Comparison of ENCODE assay signal across 11 cellular contexts in the genomic region with DNA sequence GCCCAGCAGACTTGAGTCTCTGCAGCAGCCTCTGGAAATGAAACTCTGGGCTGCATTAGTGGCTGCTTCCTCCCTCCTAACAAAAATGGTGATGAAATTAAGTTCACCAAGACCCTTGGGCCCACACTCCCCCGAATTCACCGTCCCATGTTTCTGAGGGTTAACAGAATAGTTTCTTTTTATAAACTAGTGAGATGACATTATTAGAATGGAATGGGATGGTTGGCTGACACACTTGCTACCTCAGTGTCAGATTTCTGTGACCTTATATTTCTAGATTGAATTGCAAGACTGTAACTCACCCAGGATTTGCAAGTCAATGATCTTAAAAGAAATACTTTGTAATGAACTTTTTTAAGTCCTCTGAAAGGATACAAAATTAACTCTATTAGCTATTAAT.
DNase-seq lines count a peak whose midpoint lies in the region; ATAC-seq and TF ChIP-seq lines count a peak whose summit lies in the region.
"Had no signal": no experiment of that assay in that cellular context is flagged by ENCODE, and none has a peak within 500 bp of the region (broad histone marks: within the 10 kb centered on the region; RNA-seq: fewer than 3 reads in every experiment).

No MANE protein-coding gene starts in this region.

- TF ChIP-seq POLR2A in esophagus squamous epithelium (IDR thresholded peaks at IDR 0.05), result no peak

- H3K4me3 ChIP-seq in AG10803 (ENCODE audit: low read length), result no peak overlapping the region
- H3K4me3 ChIP-seq in PC-3 (ENCODE audit: low read length), result peak overlapping the region; percentile 9; the same call in 1 of the 2 replicates
- H3K4me3 ChIP-seq in esophagus squamous epithelium, result no peak overlapping the region

- intact Hi-C loops in PC-3 (cut with micrococcal nuclease) (no loop called here), esophagus squamous epithelium (cut with DNase I) (no loop called here)

- ATAC-seq in PC-3, result peak; percentile 62
- no peak for ATAC-seq in HG03280 (IDR thresholded peaks at IDR 0.05; ENCODE audit: unreplicated experiment)

- TF ChIP-seq CTCF in AG10803 (conservative IDR thresholded peaks at IDR 0.05; ENCODE audit: low read length), result no peak
- TF ChIP-seq CTCF in PC-3 (conservative IDR thresholded peaks at IDR 0.05; ENCODE audit: low read depth, low read length), result no peak
- TF ChIP-seq CTCF in esophagus squamous epithelium (IDR thresholded peaks at IDR 0.05), result no peak

- peaks cover 5% of the 10 kb centered on the region for H3F3A ChIP-seq in PC-3 (ENCODE audit: low read length, unreplicated experiment)

- no peaks in the 10 kb centered on the region for H3K27me3 ChIP-seq in PC-3 (ENCODE audit: low read length)
- H3K27me3 ChIP-seq in esophagus squamous epithelium, result no peaks in the 10 kb centered on the region

- no peaks in the 10 kb centered on the region for H3K79me2 ChIP-seq in PC-3 (ENCODE audit: low read length)

- peak overlapping the region; percentile 64 for H3K4me2 ChIP-seq in PC-3 (ENCODE audit: low read length)

- H3K4me1 ChIP-seq in PC-3 (ENCODE audit: insufficient read depth, low read length) (peaks cover 29% of the 10 kb centered on the region), esophagus squamous epithelium (peaks cover 0 to 19% (median 0%) of the 10 kb centered on the region in 3 donors)

- no peaks in the 10 kb centered on the region for H3K9me2 ChIP-seq in PC-3 (replicated peaks; ENCODE audit: low read length)

- CTCF ChIA-PET in PC-3 (lab: Charles Lee), result no interaction called here

- peak overlapping the region; percentile 92 for H3K27ac ChIP-seq in PC-3 (ENCODE audit: low read length)
- H3K27ac ChIP-seq in epithelial cell of prostate, result peak overlapping the region; percentile 58
- no peak overlapping the region for H3K27ac ChIP-seq in esophagus squamous epithelium

- H3K9me3 ChIP-seq in PC-3 (ENCODE audit: low read length), result no peaks in the 10 kb centered on the region
- H3K9me3 ChIP-seq in esophagus squamous epithelium, result no peaks in the 10 kb centered on the region

- H2AFZ ChIP-seq in PC-3 (ENCODE audit: low read length), result peak overlapping the region; percentile 37

- no TSS peak for BruUV-seq in PC-3 (replicated peaks; lab: Mats Ljungman, UMichigan)

- peak; percentile 78 for DNase-seq in AG10803 (ENCODE audit: low read depth)
- DNase-seq in PC-3, result peak; percentile 69
- no peak for DNase-seq in epithelial cell of prostate (ENCODE audit: low read depth, low spot score)
- peak; percentile 75 for DNase-seq in myocyte (ENCODE audit: low read depth)
- DNase-seq in activated naive CD4-positive, alpha-beta T cell treated with Interleukin-2 at 50 U/mL for 16 hours, result no peak
- no peak for DNase-seq in esophagus squamous epithelium (lab: John Stamatoyannopoulos, UW)
- no peak for DNase-seq in SKM-1 (lab: John Stamatoyannopoulos, UW; ENCODE audit: unreplicated experiment)
- DNase-seq: activated B cell treated with CpG ODN at 0.5 μM for 24 hours, erythroblast, NCI-H1436 treated with DMSO at 0.1 percent for 48 hours had no signal

- 50 to 61% methylated on average over 2 of the region's 2 CpGs for WGBS in esophagus squamous epithelium, 2 donors

- POLR2A ChIA-PET in PC-3 (lab: Charles Lee; ENCODE audit: unreplicated experiment), result no interaction called here

- H3K9ac ChIP-seq in PC-3 (ENCODE audit: low read length), result no peak overlapping the region; the same call in 1 of the 2 replicates

- H4K20me1 ChIP-seq in PC-3 (ENCODE audit: low read length), result no peaks in the 10 kb centered on the region

- H3K36me3 ChIP-seq in PC-3 (ENCODE audit: low read depth, low read length) (no peaks in the 10 kb centered on the region), esophagus squamous epithelium (no peaks in the 10 kb centered on the region)

Comparison
In these comparisons a context has a peak if more than half of its experiments do, and no peak if none do; other contexts are left out.
1. DNase-seq: peak in AG10803 (single experiment), PC-3 (single experiment) and myocyte (single experiment); none in epithelial cell of prostate (single experiment), activated naive CD4-positive, alpha-beta T cell treated with Interleukin-2 at 50 U/mL for 16 hours (single experiment), esophagus squamous epithelium (single experiment) and SKM-1 (single experiment).
2. H3K27ac ChIP-seq: peak in PC-3 (single experiment) and epithelial cell of prostate (single experiment); none in esophagus squamous epithelium (0 of 4).